ENCODE assay signal across 25 cellular contexts in genomic region chr13:99546878-99547277, GRCh38.
"Had no signal": no experiment of that assay in that cellular context is flagged by ENCODE, and none has a peak within 500 bp of the region (broad histone marks: within the 10 kb centered on the region; RNA-seq: fewer than 3 reads in every experiment).

No MANE protein-coding gene starts in this region.

- H3K9me3 Mint-ChIP-seq: activated T-helper 2 cell treated with anti-CD3 and anti-CD28 coated beads, Interferon-gamma antibody, Interleukin-2, Interleukin-4, amounts not matched to agents 10 μg/mL and 5 μg/mL and 100 μg/mL, durations not matched to agents 14 hours and 24 hours and 36 hours; naive B cell; stimulated activated naive CD8-positive, alpha-beta T cell treated with anti-CD3 and anti-CD28 coated beads, Interleukin-15, Interleukin-2, amounts not matched to agents 100 ng/mL and 50 ng/mL, for 24 hours; type B pancreatic cell; WTC11 had no signal

- H3K27ac Mint-ChIP-seq: activated T-helper 2 cell treated with anti-CD3 and anti-CD28 coated beads, Interferon-gamma antibody, Interleukin-2, Interleukin-4, amounts not matched to agents 10 μg/mL and 5 μg/mL and 100 μg/mL, durations not matched to agents 14 hours and 24 hours and 36 hours; progenitor cell of endocrine pancreas; stimulated activated naive CD8-positive, alpha-beta T cell treated with anti-CD3 and anti-CD28 coated beads, Interleukin-15, Interleukin-2, amounts not matched to agents 100 ng/mL and 50 ng/mL, for 24 hours; type B pancreatic cell; WTC11 had no signal

- ATAC-seq: left lung, WTC11 had no signal

- H3K4me1 Mint-ChIP-seq: WTC11 had no signal

- H3K27me3 Mint-ChIP-seq: naive B cell; progenitor cell of endocrine pancreas; stimulated activated naive CD8-positive, alpha-beta T cell treated with anti-CD3 and anti-CD28 coated beads, Interleukin-15, Interleukin-2, amounts not matched to agents 100 ng/mL and 50 ng/mL, for 24 hours; type B pancreatic cell had no signal

- DNase-seq: activated CD4-positive, alpha-beta T cell treated with anti-CD3 and anti-CD28 coated beads for 48 hours; activated naive CD4-positive, alpha-beta T cell treated with anti-CD3 and anti-CD28 coated beads, Interleukin-2, amount 50 U/mL, for 16 hours; amniotic stem cell; caudate nucleus; colonic mucosa; effector CD4-positive, alpha-beta T cell; foreskin fibroblast; glutamatergic neuron; hypothalamus; kidney; left lung; mammary epithelial cell; naive B cell; right cardiac atrium; stimulated activated CD4-positive, alpha-beta T cell treated with anti-CD3 and anti-CD28 coated beads, Interleukin-15, amount 100 ng/mL, for 24 hours; stimulated activated CD4-positive, alpha-beta T cell treated with anti-CD3 and anti-CD28 coated beads, Interleukin-4, amount 100 ng/mL, for 4 hours; stimulated activated CD8-positive, alpha-beta memory T cell treated with anti-CD3 and anti-CD28 coated beads, Interleukin-4, amount 100 ng/mL, for 48 hours; T-helper 2 cell had no signal

- H3K4me3 ChIP-seq: colonic mucosa, left lung, skin epidermis, suprapubic skin had no signal

- H3K4me3 Mint-ChIP-seq: naive B cell; stimulated activated naive CD8-positive, alpha-beta T cell treated with anti-CD3 and anti-CD28 coated beads, Interleukin-15, Interleukin-2, amounts not matched to agents 100 ng/mL and 50 ng/mL, for 24 hours; type B pancreatic cell; WTC11 had no signal
